In the genomic region with DNA sequence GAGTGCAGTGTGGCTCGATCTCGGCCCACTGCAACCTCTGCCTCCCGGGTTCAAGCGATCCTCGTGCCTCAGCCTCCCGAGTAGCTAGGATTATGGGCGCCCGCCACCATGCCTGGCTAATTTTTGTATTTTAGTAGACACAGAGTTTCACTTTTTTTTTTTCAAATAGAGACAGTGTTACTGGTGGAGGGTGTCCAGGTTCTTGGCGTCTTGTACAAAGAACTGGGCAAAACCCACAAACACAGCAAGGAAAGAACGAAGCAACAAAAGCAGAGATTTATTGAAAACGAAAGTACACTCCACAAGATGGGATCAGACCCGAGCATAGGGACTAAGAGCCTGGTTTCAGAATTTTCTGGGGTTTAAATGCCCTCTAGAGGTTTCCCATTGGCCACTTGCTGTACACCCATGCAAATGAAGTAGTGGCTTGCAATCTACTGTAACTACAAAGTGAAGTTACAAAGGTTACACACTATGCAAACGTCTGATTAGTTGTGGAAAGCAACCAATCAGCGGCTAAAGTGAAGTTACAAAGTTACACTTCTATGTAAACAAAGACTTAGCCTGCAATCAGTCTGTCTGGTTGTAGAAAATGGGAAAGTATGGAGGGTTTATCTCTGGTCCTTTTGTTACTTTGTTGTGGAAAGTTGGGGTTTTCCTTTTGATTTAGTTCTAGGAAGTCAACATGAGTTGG, we compare ENCODE assay signal across 10 cellular contexts.
DNase-seq lines count a peak whose midpoint lies in the region; ATAC-seq and TF ChIP-seq lines count a peak whose summit lies in the region.
"Had no signal": no experiment of that assay in that cellular context is flagged by ENCODE, and none has a peak within 500 bp of the region (broad histone marks: within the 10 kb centered on the region; RNA-seq: fewer than 3 reads in every experiment).

No MANE protein-coding gene starts in this region.

- H3K4me1 Mint-ChIP-seq in T-helper 1 cell treated with Interleukin-12 subunit alpha and Interleukin-12 subunit beta and Interleukin-4 antibody, amounts not matched to agents 30 μg/mL and 1 μg/mL, for 36 hours (ENCODE audit: low read depth) = peaks cover 24% of the 10 kb centered on the region
- peaks cover 19% of the 10 kb centered on the region for H3K4me1 Mint-ChIP-seq in osteocyte (ENCODE audit: unreplicated experiment)

- ATAC-seq in GM21723 (IDR thresholded peaks at IDR 0.05; ENCODE audit: unreplicated experiment) (no peak), SK-N-SH treated with all-trans-retinoic acid at 6 μM for 48 hours (no peak)

- peak overlapping the region; percentile 77 for H3K27ac Mint-ChIP-seq in T-helper 1 cell treated with Interleukin-12 subunit alpha and Interleukin-12 subunit beta and Interleukin-4 antibody, amounts not matched to agents 30 μg/mL and 1 μg/mL, for 36 hours
- H3K27ac Mint-ChIP-seq in osteocyte (ENCODE audit: unreplicated experiment) = peak overlapping the region; percentile 20

- TF ChIP-seq CTCF in astrocyte of the cerebellum (IDR thresholded peaks at IDR 0.05; ENCODE audit: low read depth, low read length, missing control alignments) = no peak
- no peak for TF ChIP-seq CTCF in osteocyte (IDR thresholded peaks at IDR 0.05)

- peak overlapping the region; percentile 7 for H3K4me3 ChIP-seq in astrocyte of the cerebellum (ENCODE audit: low read depth, low read length)
- H3K4me3 ChIP-seq: colonic mucosa had no signal

- H3K9me3 Mint-ChIP-seq in T-helper 1 cell treated with Interleukin-12 subunit alpha and Interleukin-12 subunit beta and Interleukin-4 antibody, amounts not matched to agents 30 μg/mL and 1 μg/mL, for 36 hours = no peaks in the 10 kb centered on the region
- no peaks in the 10 kb centered on the region for H3K9me3 Mint-ChIP-seq in osteocyte (ENCODE audit: unreplicated experiment)

- peak overlapping the region; percentile 29 for H3K4me3 Mint-ChIP-seq in T-helper 1 cell treated with Interleukin-12 subunit alpha and Interleukin-12 subunit beta and Interleukin-4 antibody, amounts not matched to agents 30 μg/mL and 1 μg/mL, for 36 hours
- H3K4me3 Mint-ChIP-seq in osteocyte (ENCODE audit: unreplicated experiment) = no peak overlapping the region

- no peaks in the 10 kb centered on the region for H3K36me3 Mint-ChIP-seq in T-helper 1 cell treated with Interleukin-12 subunit alpha and Interleukin-12 subunit beta and Interleukin-4 antibody, amounts not matched to agents 30 μg/mL and 1 μg/mL, for 36 hours (ENCODE audit: low read depth)
- no peaks in the 10 kb centered on the region for H3K36me3 Mint-ChIP-seq in osteocyte (ENCODE audit: unreplicated experiment)

- in situ Hi-C loops in astrocyte of the cerebellum (cut with HindIII; ENCODE audit: low sequenced_read_pairs) = no loop called here

- no peak for DNase-seq in T-helper 1 cell
- DNase-seq in LHCN-M2 (ENCODE audit: low read depth) = peak; percentile 82
- DNase-seq in astrocyte of the cerebellum (ENCODE audit: low read depth) = no peak
- DNase-seq in osteocyte (ENCODE audit: extremely low spot score, unreplicated experiment) = peak; percentile 25
- DNase-seq in C1 segment of cervical spinal cord (lab: John Stamatoyannopoulos, UW) = no peak
- DNase-seq: colonic mucosa, T-helper 9 cell had no signal

- peaks cover 8% of the 10 kb centered on the region for H3K27me3 Mint-ChIP-seq in T-helper 1 cell treated with Interleukin-12 subunit alpha and Interleukin-12 subunit beta and Interleukin-4 antibody, amounts not matched to agents 30 μg/mL and 1 μg/mL, for 36 hours (ENCODE audit: low read depth)
- H3K27me3 Mint-ChIP-seq in osteocyte (ENCODE audit: unreplicated experiment) = no peaks in the 10 kb centered on the region

TF ChIP-seq in SK-N-SH treated with all-trans-retinoic acid at 6 μM for 48 hours, 23 proteins besides CTCF, POLR2A, EP300 and RAD21:
- TF ChIP-seq TOX (CRISPR knock-in tag; IDR thresholded peaks at IDR 0.05; ENCODE audit: borderline replicate concordance) (no peak), RARB (CRISPR knock-in tag; IDR thresholded peaks at IDR 0.05) (no peak)

Comparison
In these comparisons a context has a peak if more than half of its experiments do, and no peak if none do; other contexts are left out.
1. DNase-seq: peak in LHCN-M2 (single experiment) and osteocyte (single experiment); none in T-helper 1 cell (0 of 5), astrocyte of the cerebellum (single experiment) and C1 segment of cervical spinal cord (0 of 14).